Comparison of ENCODE assay signal across 8 cellular contexts in the genomic region with DNA sequence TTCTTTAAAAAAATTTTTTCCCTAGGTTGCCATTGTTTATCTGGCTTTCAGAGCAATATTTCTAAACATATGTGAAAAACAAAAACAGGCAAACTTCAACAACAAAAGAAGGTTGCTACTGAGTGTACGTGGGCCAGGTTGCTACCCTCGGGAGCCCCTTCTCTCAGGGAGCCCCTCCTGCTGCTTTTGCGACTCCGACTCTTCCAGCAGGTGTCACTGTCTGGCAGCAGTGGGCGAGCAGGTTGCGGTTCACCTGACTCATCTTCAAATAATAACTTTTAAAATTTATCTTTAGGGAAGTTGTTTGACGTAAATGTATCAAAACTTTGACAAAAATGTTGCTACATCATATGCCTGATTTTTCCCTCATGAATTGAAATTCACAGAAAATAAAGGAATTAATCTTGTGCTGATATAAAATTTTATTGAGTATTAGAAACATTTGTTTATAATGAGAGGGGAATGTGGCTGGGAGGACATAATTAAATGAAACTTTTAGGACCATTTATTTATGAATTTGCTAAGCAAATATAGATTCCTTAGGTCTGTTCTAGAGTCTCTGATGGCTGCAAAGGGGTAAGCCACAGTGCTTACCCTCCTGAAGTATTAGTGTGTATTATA.
DNase-seq lines count a peak whose midpoint lies in the region; ATAC-seq and TF ChIP-seq lines count a peak whose summit lies in the region.

No MANE protein-coding gene starts in this region.

- peaks cover 0 to 16% (median 12%) of the 10 kb centered on the region in 4 donors for H3K4me1 Mint-ChIP-seq in CD4-positive, alpha-beta memory T cell

- H3K27me3 ChIP-seq in CD4-positive, alpha-beta memory T cell (ENCODE audit: insufficient read depth, low read length) = no peaks in the 10 kb centered on the region
- no peaks in the 10 kb centered on the region for H3K27me3 ChIP-seq in suprapubic skin

- no peaks in the 10 kb centered on the region for H3K27me3 Mint-ChIP-seq in CD4-positive, alpha-beta memory T cell

- peak in 3 of 5 donors; percentile 20 to 23 (median 23) for DNase-seq in CD4-positive, alpha-beta memory T cell
- DNase-seq in activated T-cell treated with anti-CD3 and anti-CD28 coated beads for 24 hours (ENCODE audit: low read depth) (peak; percentile 30), iPS-NIHi7 (ENCODE audit: extremely low spot score) (peak; percentile 73), suprapubic skin (ENCODE audit: low spot score in 2 of 2) (no peak)
- DNase-seq in stimulated activated naive CD4-positive, alpha-beta T cell treated with Interleukin-2 at 50 U/mL for 16 hours (lab: John Stamatoyannopoulos, UW) = peak; percentile 7

- peaks cover 0 to 8% of the 10 kb centered on the region in 2 donors for H3K36me3 Mint-ChIP-seq in CD4-positive, alpha-beta memory T cell

- peak in 1 of 2 donors; percentile 41 for TF ChIP-seq CTCF in suprapubic skin (IDR thresholded peaks at IDR 0.05)

- H3K27ac ChIP-seq in CD4-positive, alpha-beta memory T cell (ENCODE audit: low read depth, low read length) = no peak overlapping the region
- no peak overlapping the region for H3K27ac ChIP-seq in suprapubic skin

- no peaks in the 10 kb centered on the region for H3K9me3 ChIP-seq in CD4-positive, alpha-beta memory T cell (ENCODE audit: control insufficient read depth in 1 of 2, low read length in 2 of 2)
- H3K9me3 ChIP-seq in suprapubic skin = no peaks in the 10 kb centered on the region

- 47% methylated on average over 7 of the region's 7 CpGs for WGBS in suprapubic skin

- no peak overlapping the region for H3K27ac Mint-ChIP-seq in CD4-positive, alpha-beta memory T cell

- H3K4me3 Mint-ChIP-seq in CD4-positive, alpha-beta memory T cell = no peak overlapping the region

- POLR2A ChIA-PET in CD4-positive, alpha-beta memory T cell (lab: Charles Lee; ENCODE audit: partially characterized antibody) = no interaction called here

- H3K9me3 Mint-ChIP-seq in CD4-positive, alpha-beta memory T cell = no peaks in the 10 kb centered on the region

- intact Hi-C loops in CD4-positive, alpha-beta memory T cell (cut with micrococcal nuclease) = loop anchor here (1.0 to 5.0 kb wide), 2 partner anchors 83 to 136 kb away; no protein-coding TSS in a partner anchor

- no peak for ATAC-seq in HG03460 (IDR thresholded peaks at IDR 0.05; ENCODE audit: unreplicated experiment)
- no peak for ATAC-seq in GM18520 (IDR thresholded peaks at IDR 0.05; ENCODE audit: unreplicated experiment)

- no peak for TF ChIP-seq EP300 in Ishikawa (IDR thresholded peaks at IDR 0.05; ENCODE audit: borderline replicate concordance)
- no peak for TF ChIP-seq EP300 in suprapubic skin (IDR thresholded peaks at IDR 0.05)

- CTCF ChIA-PET in CD4-positive, alpha-beta memory T cell (lab: Charles Lee; ENCODE audit: partially characterized antibody) = interaction anchor here (0.9 kb wide), 1 partner anchor 82 kb away, joined by 3 read pairs; no protein-coding TSS in a partner anchor

- H3K36me3 ChIP-seq in CD4-positive, alpha-beta memory T cell (ENCODE audit: insufficient read depth, low read length) = no peaks in the 10 kb centered on the region
- no peaks in the 10 kb centered on the region for H3K36me3 ChIP-seq in suprapubic skin

- H3K4me1 ChIP-seq in CD4-positive, alpha-beta memory T cell (ENCODE audit: insufficient read depth, low read length) = peaks cover 8% of the 10 kb centered on the region
- peaks cover 16% of the 10 kb centered on the region for H3K4me1 ChIP-seq in suprapubic skin

- H3K4me3 ChIP-seq in CD4-positive, alpha-beta memory T cell (ENCODE audit: low read length in 2 of 2) = no peak overlapping the region
- H3K4me3 ChIP-seq in suprapubic skin = no peak overlapping the region

- TF ChIP-seq POLR2A in suprapubic skin (IDR thresholded peaks at IDR 0.05) = no peak

- peak; percentile 71 for TF ChIP-seq RAD21 in Ishikawa (IDR thresholded peaks at IDR 0.05; ENCODE audit: low read depth)

TF ChIP-seq in Ishikawa, 13 proteins besides CTCF, POLR2A, EP300 and RAD21:
- TF ChIP-seq CREB1 (IDR thresholded peaks at IDR 0.05; ENCODE audit: low read depth) = no peak
- TF ChIP-seq, protein P1, sequence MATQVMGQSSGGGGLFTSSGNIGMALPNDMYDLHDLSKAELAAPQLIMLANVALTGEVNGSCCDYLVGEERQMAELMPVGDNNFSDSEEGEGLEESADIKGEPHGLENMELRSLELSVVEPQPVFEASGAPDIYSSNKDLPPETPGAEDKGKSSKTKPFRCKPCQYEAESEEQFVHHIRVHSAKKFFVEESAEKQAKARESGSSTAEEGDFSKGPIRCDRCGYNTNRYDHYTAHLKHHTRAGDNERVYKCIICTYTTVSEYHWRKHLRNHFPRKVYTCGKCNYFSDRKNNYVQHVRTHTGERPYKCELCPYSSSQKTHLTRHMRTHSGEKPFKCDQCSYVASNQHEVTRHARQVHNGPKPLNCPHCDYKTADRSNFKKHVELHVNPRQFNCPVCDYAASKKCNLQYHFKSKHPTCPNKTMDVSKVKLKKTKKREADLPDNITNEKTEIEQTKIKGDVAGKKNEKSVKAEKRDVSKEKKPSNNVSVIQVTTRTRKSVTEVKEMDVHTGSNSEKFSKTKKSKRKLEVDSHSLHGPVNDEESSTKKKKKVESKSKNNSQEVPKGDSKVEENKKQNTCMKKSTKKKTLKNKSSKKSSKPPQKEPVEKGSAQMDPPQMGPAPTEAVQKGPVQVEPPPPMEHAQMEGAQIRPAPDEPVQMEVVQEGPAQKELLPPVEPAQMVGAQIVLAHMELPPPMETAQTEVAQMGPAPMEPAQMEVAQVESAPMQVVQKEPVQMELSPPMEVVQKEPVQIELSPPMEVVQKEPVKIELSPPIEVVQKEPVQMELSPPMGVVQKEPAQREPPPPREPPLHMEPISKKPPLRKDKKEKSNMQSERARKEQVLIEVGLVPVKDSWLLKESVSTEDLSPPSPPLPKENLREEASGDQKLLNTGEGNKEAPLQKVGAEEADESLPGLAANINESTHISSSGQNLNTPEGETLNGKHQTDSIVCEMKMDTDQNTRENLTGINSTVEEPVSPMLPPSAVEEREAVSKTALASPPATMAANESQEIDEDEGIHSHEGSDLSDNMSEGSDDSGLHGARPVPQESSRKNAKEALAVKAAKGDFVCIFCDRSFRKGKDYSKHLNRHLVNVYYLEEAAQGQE (IDR thresholded peaks at IDR 0.05; ENCODE audit: low read depth) = no peak
- no peak for TF ChIP-seq YY1 (IDR thresholded peaks at IDR 0.05; ENCODE audit: low read depth)
- TF ChIP-seq TAF1 (IDR thresholded peaks at IDR 0.05; ENCODE audit: low read depth) = no peak
- TF ChIP-seq CEBPB (IDR thresholded peaks at IDR 0.05) = no peak
- TF ChIP-seq FOXM1 (IDR thresholded peaks at IDR 0.05; ENCODE audit: borderline replicate concordance, low read depth) = no peak
- no peak for TF ChIP-seq ZBTB7A (IDR thresholded peaks at IDR 0.05; ENCODE audit: low read depth)
- TF ChIP-seq, protein P2, sequence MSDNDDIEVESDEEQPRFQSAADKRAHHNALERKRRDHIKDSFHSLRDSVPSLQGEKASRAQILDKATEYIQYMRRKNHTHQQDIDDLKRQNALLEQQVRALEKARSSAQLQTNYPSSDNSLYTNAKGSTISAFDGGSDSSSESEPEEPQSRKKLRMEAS (IDR thresholded peaks at IDR 0.05) = no peak
- TF ChIP-seq, protein P3, sequence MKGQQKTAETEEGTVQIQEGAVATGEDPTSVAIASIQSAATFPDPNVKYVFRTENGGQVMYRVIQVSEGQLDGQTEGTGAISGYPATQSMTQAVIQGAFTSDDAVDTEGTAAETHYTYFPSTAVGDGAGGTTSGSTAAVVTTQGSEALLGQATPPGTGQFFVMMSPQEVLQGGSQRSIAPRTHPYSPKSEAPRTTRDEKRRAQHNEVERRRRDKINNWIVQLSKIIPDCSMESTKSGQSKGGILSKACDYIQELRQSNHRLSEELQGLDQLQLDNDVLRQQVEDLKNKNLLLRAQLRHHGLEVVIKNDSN (IDR thresholded peaks at IDR 0.05) = no peak
- no peak for TF ChIP-seq NFIC (IDR thresholded peaks at IDR 0.05)
- no peak for TF ChIP-seq EGR1 (IDR thresholded peaks at IDR 0.05)
- TF ChIP-seq TEAD4 (IDR thresholded peaks at IDR 0.05) = no peak
- no peak for TF ChIP-seq TCF12 (IDR thresholded peaks at IDR 0.05; ENCODE audit: low read depth)

Comparison
In these comparisons a context has a peak if more than half of its experiments do, and no peak if none do; other contexts are left out.
1. DNase-seq: peak in CD4-positive, alpha-beta memory T cell (3 of 5), activated T-cell treated with anti-CD3 and anti-CD28 coated beads for 24 hours (single experiment), iPS-NIHi7 (single experiment) and stimulated activated naive CD4-positive, alpha-beta T cell treated with Interleukin-2 at 50 U/mL for 16 hours (single experiment); none in suprapubic skin (0 of 2).